1 cellular context compared by ENCODE assay signal in genomic region chr9:129850821-129851540, GRCh38.
TF ChIP-seq lines count a peak whose summit lies in the region.

No MANE protein-coding gene starts in this region.

TF ChIP-seq in HepG2, 621 proteins besides CTCF, POLR2A, EP300 and RAD21:
- TF ChIP-seq HNF1B (CRISPR knock-in tag; IDR thresholded peaks at IDR 0.05) = no peak
- no peak for TF ChIP-seq CENPBD1 (CRISPR knock-in tag; IDR thresholded peaks at IDR 0.05; ENCODE audit: borderline replicate concordance, low read depth)
- TF ChIP-seq IRX3 (CRISPR knock-in tag; IDR thresholded peaks at IDR 0.05; ENCODE audit: borderline replicate concordance, low read depth) = no peak
- no peak for TF ChIP-seq MXD4 (CRISPR knock-in tag; IDR thresholded peaks at IDR 0.05)
- no peak for TF ChIP-seq CEBPB (IDR thresholded peaks at IDR 0.05; ENCODE audit: borderline replicate concordance, low read depth, low read length)
- no peak for TF ChIP-seq ADNP (CRISPR knock-in tag; IDR thresholded peaks at IDR 0.05)
- no peak for TF ChIP-seq ZNF790 (CRISPR knock-in tag; IDR thresholded peaks at IDR 0.05; ENCODE audit: borderline replicate concordance)
- TF ChIP-seq ZNF512 (CRISPR knock-in tag; IDR thresholded peaks at IDR 0.05) = no peak
- no peak for TF ChIP-seq FOXP1 (IDR thresholded peaks at IDR 0.05)
- TF ChIP-seq FOXP1 (CRISPR knock-in tag; IDR thresholded peaks at IDR 0.05) = no peak
- no peak for TF ChIP-seq PITX1 (CRISPR knock-in tag; IDR thresholded peaks at IDR 0.05)
- TF ChIP-seq NFYC (CRISPR knock-in tag; IDR thresholded peaks at IDR 0.05) = no peak
- no peak for TF ChIP-seq ISX (CRISPR knock-in tag; conservative IDR thresholded peaks at IDR 0.05)
- no peak for TF ChIP-seq HIC2 (CRISPR knock-in tag; IDR thresholded peaks at IDR 0.05; ENCODE audit: low read depth)
- TF ChIP-seq ZNF24 (IDR thresholded peaks at IDR 0.05) = no peak
- TF ChIP-seq ZNF350 (CRISPR knock-in tag; IDR thresholded peaks at IDR 0.05; ENCODE audit: borderline replicate concordance, low read depth) = no peak
- TF ChIP-seq ZBTB7A (CRISPR knock-in tag; IDR thresholded peaks at IDR 0.05) = no peak
- no peak for TF ChIP-seq ZSCAN21 (CRISPR knock-in tag; IDR thresholded peaks at IDR 0.05; ENCODE audit: borderline replicate concordance)
